ENCODE assay signal across 24 cellular contexts in the genomic region with DNA sequence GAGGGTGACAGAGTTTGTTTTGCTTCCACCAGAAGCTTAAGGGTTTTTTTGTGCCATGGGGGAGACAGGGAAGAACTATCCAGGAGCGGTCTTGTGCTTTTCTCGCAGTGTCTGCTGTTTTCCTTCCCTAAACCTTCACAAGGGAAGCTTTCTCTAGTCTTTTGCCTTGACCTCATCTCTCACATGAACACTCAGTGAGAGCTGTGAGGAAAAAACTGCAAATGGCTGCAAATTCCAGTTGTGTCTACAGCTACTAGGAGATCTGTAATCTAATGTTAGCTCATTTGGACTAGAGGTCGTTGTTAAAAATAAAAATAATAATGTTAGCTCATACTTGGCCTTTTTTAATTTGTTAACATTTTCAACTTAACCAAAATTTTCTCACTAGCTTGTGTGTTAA.
"Had no signal": no experiment of that assay in that cellular context is flagged by ENCODE, and none has a peak within 500 bp of the region (broad histone marks: within the 10 kb centered on the region; RNA-seq: fewer than 3 reads in every experiment).

No MANE protein-coding gene starts in this region.

- ATAC-seq: gastrocnemius medialis; left cardiac atrium; natural killer cell; stimulated activated effector memory CD8-positive, alpha-beta T cell treated with anti-CD3 and anti-CD28 coated beads, Interleukin-12 subunit alpha, Interleukin-12 subunit beta, amount 100 ng/mL, for 72 hours; stimulated activated naive CD8-positive, alpha-beta T cell treated with anti-CD3 and anti-CD28 coated beads, Interleukin-15, amount 100 ng/mL, for 72 hours; upper lobe of right lung had no signal

- H3K4me3 ChIP-seq: gastrocnemius medialis, hepatocyte, right lobe of liver, skin epidermis, thyroid gland, upper lobe of right lung had no signal

- H3K36me3 ChIP-seq: gastrocnemius medialis, right lobe of liver, thyroid gland, upper lobe of right lung had no signal

- H3K4me1 ChIP-seq: gastrocnemius medialis, right lobe of liver, thyroid gland, upper lobe of right lung had no signal

- H3K9me3 ChIP-seq: gastrocnemius medialis, right lobe of liver, thyroid gland, upper lobe of right lung had no signal

- H2AFZ ChIP-seq: hepatocyte had no signal

- H3K27ac ChIP-seq: epithelial cell of prostate, gastrocnemius medialis, hepatocyte, right lobe of liver, skin epidermis, thyroid gland, upper lobe of right lung had no signal

- H3K79me2 ChIP-seq: hepatocyte had no signal

- H3K27me3 ChIP-seq: gastrocnemius medialis, hepatocyte, right lobe of liver, thyroid gland, upper lobe of right lung had no signal

- DNase-seq: activated B cell treated with CpG ODN at 0.5 μM for 24 hours; activated CD4-positive, alpha-beta T cell treated with anti-CD3 and anti-CD28 coated beads, Interleukin-2, amount 50 U/mL, for 1 hour; activated CD8-positive, alpha-beta memory T cell treated with anti-CD3 and anti-CD28 coated beads for 24 hours; activated gamma-delta T cell treated with Interleukin-2 at 50 U/mL for 16 hours; activated naive CD4-positive, alpha-beta T cell treated with anti-CD3 and anti-CD28 coated beads, Interleukin-2, amount 50 U/mL, for 16 hours; amygdala; dermis blood vessel endothelial cell; effector CD4-positive, alpha-beta T cell; gastrocnemius medialis; glutamatergic neuron; left cardiac atrium; mammary epithelial cell; natural killer cell; right lobe of liver; stimulated activated CD4-positive, alpha-beta T cell treated with anti-CD3 and anti-CD28 coated beads, Interleukin-4, amount 100 ng/mL, for 24 hours; stimulated activated naive CD8-positive, alpha-beta T cell treated with anti-CD3 and anti-CD28 coated beads, Interleukin-15, amount 100 ng/mL, for 72 hours; substantia nigra; T-helper 1 cell; thyroid gland; upper lobe of right lung had no signal

- H3K4me2 ChIP-seq: hepatocyte had no signal
